Comparison of ENCODE assay signal across 19 cellular contexts in genomic region chr5:127153031-127153430, GRCh38.
DNase-seq lines count a peak whose midpoint lies in the region; ATAC-seq and TF ChIP-seq lines count a peak whose summit lies in the region.
"Had no signal": no experiment of that assay in that cellular context is flagged by ENCODE, and none has a peak within 500 bp of the region (broad histone marks: within the 10 kb centered on the region; RNA-seq: fewer than 3 reads in every experiment).

No MANE protein-coding gene starts in this region.

- in situ Hi-C loops in Caki2 (cut with HindIII; ENCODE audit: low pct_unique_long_range_greater_than_20kb, low sequenced_read_pairs), result no loop called here

- no peak for TF ChIP-seq POLR2A in adrenal gland (IDR thresholded peaks at IDR 0.05)

- no peaks in the 10 kb centered on the region for H3K4me1 ChIP-seq in adrenal gland (replicated peaks in 1 of 2)
- H3K4me1 ChIP-seq: A549 had no signal

- no peak overlapping the region for H3K27ac ChIP-seq in adrenal gland
- H3K27ac ChIP-seq: A549, GM23248 had no signal

- H3K36me3 ChIP-seq in MG63 (no peaks in the 10 kb centered on the region), adrenal gland (replicated peaks in 1 of 2) (no peaks in the 10 kb centered on the region)

- TF ChIP-seq CTCF in adrenal gland (IDR thresholded peaks at IDR 0.05) (no peak), GM10266 (IDR thresholded peaks at IDR 0.05; ENCODE audit: control insufficient read depth, insufficient read depth, low read depth, missing control alignments) (no peak)

- intact Hi-C loops in adrenal gland (cut with DNase I), result no loop called here

- no peak overlapping the region for H3K4me3 ChIP-seq in MG63
- H3K4me3 ChIP-seq in adrenal gland, result no peak overlapping the region
- H3K4me3 ChIP-seq: A549, GM23248 had no signal

- no peaks in the 10 kb centered on the region for H3K27me3 ChIP-seq in MG63
- no peaks in the 10 kb centered on the region for H3K27me3 ChIP-seq in adrenal gland

- no peak for ATAC-seq in activated CD4-positive, CD25-positive, alpha-beta regulatory T cell treated with anti-CD3 and anti-CD28 coated beads, Interleukin-2, amount 50 U/mL, for 24 hours
- ATAC-seq: A549 had no signal

- DNase-seq in Caki2 (ENCODE audit: low read depth) (peak; percentile 18), MG63 (peak; percentile 28), adrenal gland (peak; percentile 33 to 65 (median 57)), glomerular visceral epithelial cell (ENCODE audit: extremely low spot score) (peak; percentile 32), EL (no peak), NCI-H1417 (lab: John Stamatoyannopoulos, UW) (no peak), GM10266 (ENCODE audit: extremely low spot score) (no peak)
- DNase-seq: 8988T; C1 segment of cervical spinal cord; CD4-positive, alpha-beta memory T cell; COR-L47; DMS153; DND-41; GDM1; GM23248; H7; HCEC 1CT had no signal

- WGBS in adrenal gland, 4 donors, result 64 to 77% (median 72%) methylated on average over 2 of the region's 2 CpGs

- H3K9me3 ChIP-seq in MG63 (peaks cover 17% of the 10 kb centered on the region), adrenal gland (replicated peaks in 1 of 3) (no peaks in the 10 kb centered on the region)
- H3K9me3 ChIP-seq: A549 had no signal

Comparison
In these comparisons a context has a peak if more than half of its experiments do, and no peak if none do; other contexts are left out.
1. DNase-seq: peak in Caki2 (single experiment), MG63 (single experiment), adrenal gland (7 of 7) and glomerular visceral epithelial cell (single experiment); none in EL (single experiment), NCI-H1417 (0 of 3) and GM10266 (single experiment).